In genomic region chr14:103073876-103074698, GRCh38 we compare ENCODE assay signal across 1 cellular context.
TF ChIP-seq lines count a peak whose summit lies in the region.

No MANE protein-coding gene starts in this region.

TF ChIP-seq in HCT116, 20 proteins besides CTCF, POLR2A, EP300 and RAD21:
- TF ChIP-seq EZH2phosphoT487 (IDR thresholded peaks at IDR 0.05; ENCODE audit: borderline replicate concordance) (no peak), CBX3 (IDR thresholded peaks at IDR 0.05; ENCODE audit: low read depth) (no peak), SP1 (IDR thresholded peaks at IDR 0.05; ENCODE audit: low read depth) (no peak), EZH2 (IDR thresholded peaks at IDR 0.05) (no peak), JUND (IDR thresholded peaks at IDR 0.05) (no peak), ATF3 (IDR thresholded peaks at IDR 0.05) (no peak)
